6 cellular contexts compared by ENCODE assay signal in the genomic region with DNA sequence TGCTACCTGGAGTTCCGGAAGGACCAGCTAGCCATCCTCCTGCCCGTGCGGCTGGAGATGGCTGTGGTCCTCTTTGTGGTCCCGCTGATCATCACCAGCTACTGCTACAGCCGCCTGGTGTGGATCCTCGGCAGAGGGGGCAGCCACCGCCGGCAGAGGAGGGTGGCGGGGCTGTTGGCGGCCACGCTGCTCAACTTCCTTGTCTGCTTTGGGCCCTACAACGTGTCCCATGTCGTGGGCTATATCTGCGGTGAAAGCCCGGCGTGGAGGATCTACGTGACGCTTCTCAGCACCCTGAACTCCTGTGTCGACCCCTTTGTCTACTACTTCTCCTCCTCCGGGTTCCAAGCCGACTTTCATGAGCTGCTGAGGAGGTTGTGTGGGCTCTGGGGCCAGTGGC. TPM values are rescaled to one million over a fixed set of nuclear protein-coding genes. Genes with fewer than 3 reads are reported as not detected.
"Had no signal": no experiment of that assay in that cellular context is flagged by ENCODE, and none has a peak within 500 bp of the region (broad histone marks: within the 10 kb centered on the region; RNA-seq: fewer than 3 reads in every experiment).

No MANE protein-coding gene starts in this region.

RNA-seq across cellular contexts. Expression of a gene that starts 1.1 kb away (rescaled TPM):
- total RNA-seq: LHCN-M2, MCF 10A, PC-3, SJCRH30 had no signal
- polyA plus RNA-seq: IgD-negative memory B cell had no signal

RNA-seq across cellular contexts. Expression of a gene that starts 11.5 kb away (rescaled TPM):
- total RNA-seq: LHCN-M2, MCF 10A, PC-3, Right ventricle myocardium inferior, SJCRH30 had no signal
- polyA plus RNA-seq: IgD-negative memory B cell had no signal

RNA-seq across cellular contexts. Expression of a gene that starts 11.7 kb away (rescaled TPM):
- total RNA-seq: LHCN-M2, MCF 10A, PC-3, Right ventricle myocardium inferior, SJCRH30 had no signal
